2 cellular contexts compared by ENCODE assay signal in the genomic region with DNA sequence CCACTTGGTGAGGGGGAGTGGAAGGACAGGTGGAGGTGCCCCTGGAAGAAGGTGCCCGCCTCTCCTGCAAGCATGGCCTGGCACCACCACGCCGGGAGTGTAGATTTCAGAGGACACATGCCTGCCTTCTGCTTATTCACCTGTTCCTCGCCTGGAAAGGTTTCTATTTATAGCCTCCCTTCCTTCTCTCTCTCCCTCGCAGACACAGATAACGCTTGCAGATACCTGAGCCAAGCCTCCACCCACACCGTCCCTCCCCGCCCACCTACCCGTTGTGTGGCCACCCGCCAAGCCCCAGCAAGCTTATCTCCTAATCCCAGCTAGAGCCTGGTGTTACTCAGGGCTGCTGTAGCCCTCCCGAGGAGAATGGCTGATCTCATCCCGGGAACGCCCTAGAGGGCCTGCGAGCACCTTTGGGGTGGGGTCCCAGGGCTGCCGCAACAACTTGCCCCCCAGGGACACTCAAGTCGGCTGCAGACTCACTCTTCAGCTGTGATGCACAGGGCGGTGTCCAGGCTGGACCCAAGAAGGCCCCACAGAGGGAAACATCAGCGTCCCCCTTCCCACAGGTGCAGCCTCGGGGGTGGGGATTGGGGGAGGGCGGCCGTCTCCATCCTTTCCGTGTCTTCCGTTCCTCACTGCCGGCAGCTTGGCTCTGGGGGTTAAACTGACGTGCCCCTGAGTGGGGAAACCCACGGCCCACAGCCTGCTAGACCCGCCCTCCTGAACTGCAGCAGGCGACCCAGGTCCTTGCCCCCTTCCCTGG.
TF ChIP-seq lines count a peak whose summit lies in the region.

No MANE protein-coding gene starts in this region.

TF ChIP-seq in HEK293, 187 proteins besides CTCF, POLR2A, EP300 and RAD21 (continued from another document):
- TF ChIP-seq ZNF391 (tag by site-specific recombination; IDR thresholded peaks at IDR 0.05; ENCODE audit: borderline replicate concordance, low read depth) (0 out of 2 replicates have a peak, but pooled peaks have one; percentile 13), ZBTB20 (tag by site-specific recombination; IDR thresholded peaks at IDR 0.05) (0 out of 2 replicates have a peak, but pooled peaks have one; percentile 16), ZNF324 (tag by site-specific recombination; IDR thresholded peaks at IDR 0.05) (no peak), ZFP69B (tag by site-specific recombination; IDR thresholded peaks at IDR 0.05) (no peak), ZNF423 (tag by site-specific recombination; IDR thresholded peaks at IDR 0.05) (peak; percentile 87), WT1 (tag by site-specific recombination; IDR thresholded peaks at IDR 0.05) (no peak), SP3 (tag by site-specific recombination; IDR thresholded peaks at IDR 0.05) (peak; percentile 62), SCRT2 (tag by site-specific recombination; IDR thresholded peaks at IDR 0.05) (peak; percentile 60; the same call in 1 of the 2 replicates), ZNF585B (tag by site-specific recombination; IDR thresholded peaks at IDR 0.05) (no peak), ZNF214 (tag by site-specific recombination; IDR thresholded peaks at IDR 0.05; ENCODE audit: borderline replicate concordance) (no peak), ZNF112 (tag by site-specific recombination; IDR thresholded peaks at IDR 0.05) (no peak), GLIS1 (tag by site-specific recombination; IDR thresholded peaks at IDR 0.05) (peak; percentile 97)
- TF ChIP-seq, protein P1, sequence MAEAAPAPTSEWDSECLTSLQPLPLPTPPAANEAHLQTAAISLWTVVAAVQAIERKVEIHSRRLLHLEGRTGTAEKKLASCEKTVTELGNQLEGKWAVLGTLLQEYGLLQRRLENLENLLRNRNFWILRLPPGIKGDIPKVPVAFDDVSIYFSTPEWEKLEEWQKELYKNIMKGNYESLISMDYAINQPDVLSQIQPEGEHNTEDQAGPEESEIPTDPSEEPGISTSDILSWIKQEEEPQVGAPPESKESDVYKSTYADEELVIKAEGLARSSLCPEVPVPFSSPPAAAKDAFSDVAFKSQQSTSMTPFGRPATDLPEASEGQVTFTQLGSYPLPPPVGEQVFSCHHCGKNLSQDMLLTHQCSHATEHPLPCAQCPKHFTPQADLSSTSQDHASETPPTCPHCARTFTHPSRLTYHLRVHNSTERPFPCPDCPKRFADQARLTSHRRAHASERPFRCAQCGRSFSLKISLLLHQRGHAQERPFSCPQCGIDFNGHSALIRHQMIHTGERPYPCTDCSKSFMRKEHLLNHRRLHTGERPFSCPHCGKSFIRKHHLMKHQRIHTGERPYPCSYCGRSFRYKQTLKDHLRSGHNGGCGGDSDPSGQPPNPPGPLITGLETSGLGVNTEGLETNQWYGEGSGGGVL (tag by site-specific recombination; IDR thresholded peaks at IDR 0.05) = peak; percentile 53; the same call in 1 of the 2 replicates
- TF ChIP-seq, protein P2, sequence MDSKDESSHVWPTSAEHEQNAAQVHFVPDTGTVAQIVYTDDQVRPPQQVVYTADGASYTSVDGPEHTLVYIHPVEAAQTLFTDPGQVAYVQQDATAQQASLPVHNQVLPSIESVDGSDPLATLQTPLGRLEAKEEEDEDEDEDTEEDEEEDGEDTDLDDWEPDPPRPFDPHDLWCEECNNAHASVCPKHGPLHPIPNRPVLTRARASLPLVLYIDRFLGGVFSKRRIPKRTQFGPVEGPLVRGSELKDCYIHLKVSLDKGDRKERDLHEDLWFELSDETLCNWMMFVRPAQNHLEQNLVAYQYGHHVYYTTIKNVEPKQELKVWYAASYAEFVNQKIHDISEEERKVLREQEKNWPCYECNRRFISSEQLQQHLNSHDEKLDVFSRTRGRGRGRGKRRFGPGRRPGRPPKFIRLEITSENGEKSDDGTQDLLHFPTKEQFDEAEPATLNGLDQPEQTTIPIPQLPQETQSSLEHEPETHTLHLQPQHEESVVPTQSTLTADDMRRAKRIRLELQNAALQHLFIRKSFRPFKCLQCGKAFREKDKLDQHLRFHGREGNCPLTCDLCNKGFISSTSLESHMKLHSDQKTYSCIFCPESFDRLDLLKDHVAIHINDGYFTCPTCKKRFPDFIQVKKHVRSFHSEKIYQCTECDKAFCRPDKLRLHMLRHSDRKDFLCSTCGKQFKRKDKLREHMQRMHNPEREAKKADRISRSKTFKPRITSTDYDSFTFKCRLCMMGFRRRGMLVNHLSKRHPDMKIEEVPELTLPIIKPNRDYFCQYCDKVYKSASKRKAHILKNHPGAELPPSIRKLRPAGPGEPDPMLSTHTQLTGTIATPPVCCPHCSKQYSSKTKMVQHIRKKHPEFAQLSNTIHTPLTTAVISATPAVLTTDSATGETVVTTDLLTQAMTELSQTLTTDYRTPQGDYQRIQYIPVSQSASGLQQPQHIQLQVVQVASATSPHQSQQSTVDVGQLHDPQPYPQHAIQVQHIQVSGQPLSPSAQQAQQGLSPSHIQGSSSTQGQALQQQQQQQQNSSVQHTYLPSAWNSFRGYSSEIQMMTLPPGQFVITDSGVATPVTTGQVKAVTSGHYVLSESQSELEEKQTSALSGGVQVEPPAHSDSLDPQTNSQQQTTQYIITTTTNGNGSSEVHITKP (tag by site-specific recombination; IDR thresholded peaks at IDR 0.05) = peak; percentile 37
- TF ChIP-seq, protein P3, sequence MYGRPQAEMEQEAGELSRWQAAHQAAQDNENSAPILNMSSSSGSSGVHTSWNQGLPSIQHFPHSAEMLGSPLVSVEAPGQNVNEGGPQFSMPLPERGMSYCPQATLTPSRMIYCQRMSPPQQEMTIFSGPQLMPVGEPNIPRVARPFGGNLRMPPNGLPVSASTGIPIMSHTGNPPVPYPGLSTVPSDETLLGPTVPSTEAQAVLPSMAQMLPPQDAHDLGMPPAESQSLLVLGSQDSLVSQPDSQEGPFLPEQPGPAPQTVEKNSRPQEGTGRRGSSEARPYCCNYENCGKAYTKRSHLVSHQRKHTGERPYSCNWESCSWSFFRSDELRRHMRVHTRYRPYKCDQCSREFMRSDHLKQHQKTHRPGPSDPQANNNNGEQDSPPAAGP (tag by site-specific recombination; IDR thresholded peaks at IDR 0.05) = peak; percentile 85; the same call in 1 of the 2 replicates

TF ChIP-seq in HepG2, 621 proteins besides CTCF, POLR2A, EP300 and RAD21 (continued from another document):
- TF ChIP-seq KDM2A (CRISPR knock-in tag; IDR thresholded peaks at IDR 0.05; ENCODE audit: borderline replicate concordance, low read depth) (peak; percentile 18; the same call in 1 of the 2 replicates), ATF1 (CRISPR knock-in tag; IDR thresholded peaks at IDR 0.05) (no peak), ZNF672 (CRISPR knock-in tag; IDR thresholded peaks at IDR 0.05) (no peak), ZBTB7B (CRISPR knock-in tag; IDR thresholded peaks at IDR 0.05) (0 out of 2 replicates have a peak, but pooled peaks have one; percentile 11)
- TF ChIP-seq, protein P4, sequence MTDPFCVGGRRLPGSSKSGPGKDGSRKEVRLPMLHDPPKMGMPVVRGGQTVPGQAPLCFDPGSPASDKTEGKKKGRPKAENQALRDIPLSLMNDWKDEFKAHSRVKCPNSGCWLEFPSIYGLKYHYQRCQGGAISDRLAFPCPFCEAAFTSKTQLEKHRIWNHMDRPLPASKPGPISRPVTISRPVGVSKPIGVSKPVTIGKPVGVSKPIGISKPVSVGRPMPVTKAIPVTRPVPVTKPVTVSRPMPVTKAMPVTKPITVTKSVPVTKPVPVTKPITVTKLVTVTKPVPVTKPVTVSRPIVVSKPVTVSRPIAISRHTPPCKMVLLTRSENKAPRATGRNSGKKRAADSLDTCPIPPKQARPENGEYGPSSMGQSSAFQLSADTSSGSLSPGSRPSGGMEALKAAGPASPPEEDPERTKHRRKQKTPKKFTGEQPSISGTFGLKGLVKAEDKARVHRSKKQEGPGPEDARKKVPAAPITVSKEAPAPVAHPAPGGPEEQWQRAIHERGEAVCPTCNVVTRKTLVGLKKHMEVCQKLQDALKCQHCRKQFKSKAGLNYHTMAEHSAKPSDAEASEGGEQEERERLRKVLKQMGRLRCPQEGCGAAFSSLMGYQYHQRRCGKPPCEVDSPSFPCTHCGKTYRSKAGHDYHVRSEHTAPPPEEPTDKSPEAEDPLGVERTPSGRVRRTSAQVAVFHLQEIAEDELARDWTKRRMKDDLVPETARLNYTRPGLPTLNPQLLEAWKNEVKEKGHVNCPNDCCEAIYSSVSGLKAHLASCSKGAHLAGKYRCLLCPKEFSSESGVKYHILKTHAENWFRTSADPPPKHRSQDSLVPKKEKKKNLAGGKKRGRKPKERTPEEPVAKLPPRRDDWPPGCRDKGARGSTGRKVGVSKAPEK (CRISPR knock-in tag; IDR thresholded peaks at IDR 0.05; ENCODE audit: borderline replicate concordance) = 0 out of 2 replicates have a peak, but pooled peaks have one; percentile 25
